In the genomic region with DNA sequence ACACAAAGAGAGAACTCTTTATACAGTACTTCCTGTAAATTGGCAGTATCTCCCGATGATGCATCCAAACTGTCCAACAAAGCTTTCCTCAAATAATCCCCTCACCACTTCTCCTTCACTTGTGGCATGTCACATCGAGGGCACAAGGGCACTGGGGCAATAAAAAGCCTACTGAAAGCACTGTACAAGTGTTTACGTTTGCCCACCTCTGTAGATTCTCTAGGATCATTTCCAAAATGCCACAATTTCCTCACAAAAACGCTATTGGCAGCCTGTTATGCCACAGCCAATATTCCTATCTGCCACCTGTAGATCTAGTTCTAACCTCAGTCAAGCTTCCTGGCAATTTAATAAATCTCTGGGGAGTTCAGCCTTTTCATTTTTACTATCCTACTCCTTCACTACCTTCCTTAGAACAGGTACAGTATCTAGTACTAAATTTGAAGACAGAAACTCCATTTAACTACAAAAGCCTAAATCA, we compare ENCODE assay signal across 17 cellular contexts.
"Had no signal": no experiment of that assay in that cellular context is flagged by ENCODE, and none has a peak within 500 bp of the region (broad histone marks: within the 10 kb centered on the region; RNA-seq: fewer than 3 reads in every experiment).

No MANE protein-coding gene starts in this region.

- H3K27me3 Mint-ChIP-seq: central memory CD8-positive, alpha-beta T cell; dendritic cell treated with granulocyte-macrophage colony-stimulating factor and Interleukin-4, amounts not matched to agents 40 ng/mL and 50 ng/mL, for 4 days had no signal

- H3K27ac Mint-ChIP-seq: activated naive CD4-positive, alpha-beta T cell treated with anti-CD3 and anti-CD28 coated beads for 36 hours; dendritic cell treated with granulocyte-macrophage colony-stimulating factor and Interleukin-4, amounts not matched to agents 40 ng/mL and 50 ng/mL, for 4 days; nephron; T-helper 1 cell treated with Interleukin-12 subunit alpha and Interleukin-12 subunit beta and Interleukin-4 antibody, amounts not matched to agents 30 μg/mL and 1 μg/mL, for 36 hours had no signal

- DNase-seq: activated CD4-positive, CD25-positive, alpha-beta regulatory T cell; activated naive CD4-positive, alpha-beta T cell treated with anti-CD3 and anti-CD28 coated beads for 36 hours; immature natural killer cell; left cardiac atrium; mammary epithelial cell; mucosa of descending colon; stimulated activated CD4-positive, alpha-beta T cell treated with anti-CD3 and anti-CD28 coated beads, Interleukin-12 subunit alpha, Interleukin-12 subunit beta, amount 100 ng/mL, for 4 hours; stimulated activated CD4-positive, alpha-beta T cell treated with anti-CD3 and anti-CD28 coated beads, Interleukin-4, amount 100 ng/mL, for 1 hour; stimulated activated CD8-positive, alpha-beta memory T cell treated with anti-CD3 and anti-CD28 coated beads, Interleukin-4, amount 100 ng/mL, for 48 hours; stomach; thyroid gland had no signal

- H3K27ac ChIP-seq: thyroid gland, vagina had no signal

- H3K27me3 ChIP-seq: stomach, thyroid gland, vagina had no signal

- ATAC-seq: left cardiac atrium, mucosa of descending colon had no signal

- H3K9me3 Mint-ChIP-seq: activated naive CD4-positive, alpha-beta T cell treated with anti-CD3 and anti-CD28 coated beads for 36 hours; central memory CD8-positive, alpha-beta T cell; dendritic cell treated with granulocyte-macrophage colony-stimulating factor and Interleukin-4, amounts not matched to agents 40 ng/mL and 50 ng/mL, for 4 days; immature natural killer cell; nephron; T-helper 1 cell treated with Interleukin-12 subunit alpha and Interleukin-12 subunit beta and Interleukin-4 antibody, amounts not matched to agents 30 μg/mL and 1 μg/mL, for 36 hours had no signal

- H3K4me1 ChIP-seq: thyroid gland, vagina had no signal

- H3K9me3 ChIP-seq: mucosa of descending colon, stomach, thyroid gland, vagina had no signal

- H3K4me3 Mint-ChIP-seq: activated naive CD4-positive, alpha-beta T cell treated with anti-CD3 and anti-CD28 coated beads for 36 hours; central memory CD8-positive, alpha-beta T cell; dendritic cell treated with granulocyte-macrophage colony-stimulating factor and Interleukin-4, amounts not matched to agents 40 ng/mL and 50 ng/mL, for 4 days; immature natural killer cell; nephron; T-helper 1 cell treated with Interleukin-12 subunit alpha and Interleukin-12 subunit beta and Interleukin-4 antibody, amounts not matched to agents 30 μg/mL and 1 μg/mL, for 36 hours had no signal

- H3K4me3 ChIP-seq: mucosa of descending colon, stomach, thyroid gland, vagina had no signal

- FAIRE-seq: TTC549 had no signal

- H3K4me1 Mint-ChIP-seq: central memory CD8-positive, alpha-beta T cell; immature natural killer cell; nephron had no signal
